ENCODE assay signal across 20 cellular contexts in genomic region chr6:125751334-125751916, GRCh38. TPM values are rescaled to one million over a fixed set of nuclear protein-coding genes. Genes with fewer than 3 reads are reported as not detected.
DNase-seq lines count a peak whose midpoint lies in the region; ATAC-seq, FAIRE-seq and TF ChIP-seq lines count a peak whose summit lies in the region.
"Had no signal": no experiment of that assay in that cellular context is flagged by ENCODE, and none has a peak within 500 bp of the region (broad histone marks: within the 10 kb centered on the region; RNA-seq: fewer than 3 reads in every experiment).

No MANE protein-coding gene starts in this region.

- no peak for ATAC-seq in GM23338
- ATAC-seq in stimulated activated memory B cell treated with anti-CD40 and anti-IgM and Interleukin-4, amounts not matched to agents 10 μg/mL and 1 μg/mL and 100 μg/mL, for 72 hours, result no peak

- no peaks in the 10 kb centered on the region for H3K36me3 ChIP-seq in GM23338 (ENCODE audit: insufficient read depth)
- no peaks in the 10 kb centered on the region for H3K36me3 ChIP-seq in adrenal gland (replicated peaks in 1 of 2)
- H3K36me3 ChIP-seq: thyroid gland had no signal

- peak overlapping the region; percentile 80 for H3K4me2 ChIP-seq in GM23338

- no peaks in the 10 kb centered on the region for H3K9me3 ChIP-seq in adrenal gland (replicated peaks in 1 of 3)
- H3K9me3 ChIP-seq: thyroid gland had no signal

- intact Hi-C loops in dorsolateral prefrontal cortex (cut with DNase I) (no loop called here), adrenal gland (cut with DNase I) (loop anchor here in 1 of 2 donors (5.0 kb wide), 1 partner anchor 439 kb away; no protein-coding TSS in a partner anchor)

- H3K4me3 Mint-ChIP-seq in GM23338, result peak overlapping the region; percentile 60
- H3K4me3 Mint-ChIP-seq in nephron, result peak overlapping the region; percentile 24 to 71 (median 66)
- no peak overlapping the region for H3K4me3 Mint-ChIP-seq in stimulated activated memory B cell treated with anti-CD40 and anti-IgM and Interleukin-4, amounts not matched to agents 10 μg/mL and 1 μg/mL and 100 μg/mL, for 72 hours

- H3K4me3 ChIP-seq in GM23338 (peak overlapping the region; percentile 66), dorsolateral prefrontal cortex (peak overlapping the region in 56 of 59 donors; percentile 9 to 91 (median 78)), adrenal gland (no peak overlapping the region)
- H3K4me3 ChIP-seq: thyroid gland had no signal

- no peaks in the 10 kb centered on the region for H3K9me2 ChIP-seq in GM23338 (ENCODE audit: insufficient read depth)

- H3K79me2 ChIP-seq in GM23338 (replicated peaks; ENCODE audit: insufficient read depth), result peaks cover 19% of the 10 kb centered on the region

- TF ChIP-seq CTCF in GM23338 (conservative IDR thresholded peaks at IDR 0.05; ENCODE audit: low read depth in 2 of 2) (no peak), dorsolateral prefrontal cortex (IDR thresholded peaks at IDR 0.05 in 54 of 56, conservative IDR thresholded peaks at IDR 0.05 in 2 of 56; ENCODE audit: low read depth in 1 of 56, partially characterized antibody in 56 of 56) (no peak), nephron (IDR thresholded peaks at IDR 0.05; ENCODE audit: unreplicated experiment in 3 of 3) (no peak), adrenal gland (IDR thresholded peaks at IDR 0.05) (no peak)

- H3F3A ChIP-seq in GM23338 (replicated peaks; ENCODE audit: low read depth), result 0 out of 2 replicates have a peak, but pooled peaks cover 11% of the 10 kb centered on the region

- TF ChIP-seq POLR2A in adrenal gland (IDR thresholded peaks at IDR 0.05), result no peak

- peaks cover 55% of the 10 kb centered on the region for H3K4me1 Mint-ChIP-seq in GM23338
- peaks cover 23% of the 10 kb centered on the region for H3K4me1 Mint-ChIP-seq in nephron
- peaks cover 43% of the 10 kb centered on the region for H3K4me1 Mint-ChIP-seq in stimulated activated memory B cell treated with anti-CD40 and anti-IgM and Interleukin-4, amounts not matched to agents 10 μg/mL and 1 μg/mL and 100 μg/mL, for 72 hours

- H3K9me3 Mint-ChIP-seq in GM23338 (no peaks in the 10 kb centered on the region; the same call in 2 of the 3 replicates), nephron (no peaks in the 10 kb centered on the region)
- no peaks in the 10 kb centered on the region for H3K9me3 Mint-ChIP-seq in stimulated activated memory B cell treated with anti-CD40 and anti-IgM and Interleukin-4, amounts not matched to agents 10 μg/mL and 1 μg/mL and 100 μg/mL, for 72 hours
- H3K9me3 Mint-ChIP-seq: activated CD4-positive, alpha-beta memory T cell treated with anti-CD3 and anti-CD28 coated beads, Interleukin-2, amount 10 ng/mL, durations not matched to agents 7 days and 5 days; activated naive CD8-positive, alpha-beta T cell treated with anti-CD3 and anti-CD28 coated beads, Interleukin-2, amount 10 ng/mL, durations not matched to agents 7 days and 5 days had no signal

- no peak for FAIRE-seq in GM19239 (lab: Jason Lieb, UNC)
- FAIRE-seq: GM12891, H54, small intestine had no signal

- 68 to 76% (median 70%) methylated on average over 6 of the region's 6 CpGs for WGBS in adrenal gland, 4 donors

- H3K27me3 ChIP-seq in GM23338 (ENCODE audit: insufficient read depth) (peaks cover 32% of the 10 kb centered on the region), dorsolateral prefrontal cortex (peaks cover 0 to 62% (median 13%) of the 10 kb centered on the region in 45 donors), adrenal gland (peaks cover 46% of the 10 kb centered on the region)
- H3K27me3 ChIP-seq: thyroid gland had no signal

- H3K27ac Mint-ChIP-seq in GM23338, result no peak overlapping the region
- H3K27ac Mint-ChIP-seq in nephron, result no peak overlapping the region
- no peak overlapping the region for H3K27ac Mint-ChIP-seq in stimulated activated memory B cell treated with anti-CD40 and anti-IgM and Interleukin-4, amounts not matched to agents 10 μg/mL and 1 μg/mL and 100 μg/mL, for 72 hours
- H3K27ac Mint-ChIP-seq: activated CD4-positive, alpha-beta memory T cell treated with anti-CD3 and anti-CD28 coated beads, Interleukin-2, amount 10 ng/mL, durations not matched to agents 7 days and 5 days; activated naive CD8-positive, alpha-beta T cell treated with anti-CD3 and anti-CD28 coated beads, Interleukin-2, amount 10 ng/mL, durations not matched to agents 7 days and 5 days had no signal

- no peaks in the 10 kb centered on the region for H4K20me1 ChIP-seq in GM23338 (replicated peaks; ENCODE audit: insufficient read depth)

- H3K36me3 Mint-ChIP-seq in GM23338 (ENCODE audit: low read depth), result peaks cover 24% of the 10 kb centered on the region
- H3K36me3 Mint-ChIP-seq in nephron (ENCODE audit: low read depth), result peaks cover 5% of the 10 kb centered on the region
- no peaks in the 10 kb centered on the region for H3K36me3 Mint-ChIP-seq in stimulated activated memory B cell treated with anti-CD40 and anti-IgM and Interleukin-4, amounts not matched to agents 10 μg/mL and 1 μg/mL and 100 μg/mL, for 72 hours
- H3K36me3 Mint-ChIP-seq: activated naive CD8-positive, alpha-beta T cell treated with anti-CD3 and anti-CD28 coated beads, Interleukin-2, amount 10 ng/mL, durations not matched to agents 7 days and 5 days had no signal

- no peak overlapping the region for H2AFZ ChIP-seq in GM23338

- H3K27ac ChIP-seq in GM23338 (ENCODE audit: low read depth) (no peak overlapping the region), dorsolateral prefrontal cortex (peak overlapping the region in 55 of 59 donors; percentile 4 to 98 (median 91)), adrenal gland (no peak overlapping the region)
- H3K27ac ChIP-seq: thyroid gland had no signal

- DNase-seq in GM23338 (ENCODE audit: low spot score), result peak; percentile 46
- peak; percentile 10 for DNase-seq in NCI-H2029 (lab: John Stamatoyannopoulos, UW)
- no peak for DNase-seq in dorsolateral prefrontal cortex
- DNase-seq in GM19239 (ENCODE audit: insufficient read length, low spot score), result no peak
- no peak for DNase-seq in iPS-NIHi7 (ENCODE audit: extremely low spot score)
- no peak for DNase-seq in adrenal gland
- DNase-seq: activated CD4-positive, alpha-beta memory T cell treated with anti-CD3 and anti-CD28 coated beads, Interleukin-2, amount 10 ng/mL, durations not matched to agents 7 days and 5 days; activated naive CD8-positive, alpha-beta T cell treated with anti-CD3 and anti-CD28 coated beads, Interleukin-2, amount 10 ng/mL, durations not matched to agents 7 days and 5 days; activated T-cell treated with anti-CD3 and anti-CD28 coated beads, Interleukin-2, amount 50 U/mL, for 48 hours; cerebellar nuclear complex; islet precursor cell; NCI-H2107; NCI-H748 treated with DMSO at 0.1 percent for 48 hours; small intestine; thyroid gland had no signal

- peaks cover 41% of the 10 kb centered on the region for H3K4me1 ChIP-seq in GM23338 (ENCODE audit: insufficient read depth)
- peaks cover 5 to 32% of the 10 kb centered on the region in 2 donors for H3K4me1 ChIP-seq in adrenal gland (replicated peaks in 1 of 2)
- H3K4me1 ChIP-seq: thyroid gland had no signal

- H3K27me3 Mint-ChIP-seq in GM23338 (ENCODE audit: insufficient read depth, low read depth, poor library complexity) (peaks cover 32% of the 10 kb centered on the region), nephron (ENCODE audit: low read depth) (peaks cover 59% of the 10 kb centered on the region)
- H3K27me3 Mint-ChIP-seq in stimulated activated memory B cell treated with anti-CD40 and anti-IgM and Interleukin-4, amounts not matched to agents 10 μg/mL and 1 μg/mL and 100 μg/mL, for 72 hours, result peaks cover 62% of the 10 kb centered on the region

TF ChIP-seq in GM23338, 12 proteins besides CTCF, POLR2A, EP300 and RAD21:
- TF ChIP-seq, protein P1, sequence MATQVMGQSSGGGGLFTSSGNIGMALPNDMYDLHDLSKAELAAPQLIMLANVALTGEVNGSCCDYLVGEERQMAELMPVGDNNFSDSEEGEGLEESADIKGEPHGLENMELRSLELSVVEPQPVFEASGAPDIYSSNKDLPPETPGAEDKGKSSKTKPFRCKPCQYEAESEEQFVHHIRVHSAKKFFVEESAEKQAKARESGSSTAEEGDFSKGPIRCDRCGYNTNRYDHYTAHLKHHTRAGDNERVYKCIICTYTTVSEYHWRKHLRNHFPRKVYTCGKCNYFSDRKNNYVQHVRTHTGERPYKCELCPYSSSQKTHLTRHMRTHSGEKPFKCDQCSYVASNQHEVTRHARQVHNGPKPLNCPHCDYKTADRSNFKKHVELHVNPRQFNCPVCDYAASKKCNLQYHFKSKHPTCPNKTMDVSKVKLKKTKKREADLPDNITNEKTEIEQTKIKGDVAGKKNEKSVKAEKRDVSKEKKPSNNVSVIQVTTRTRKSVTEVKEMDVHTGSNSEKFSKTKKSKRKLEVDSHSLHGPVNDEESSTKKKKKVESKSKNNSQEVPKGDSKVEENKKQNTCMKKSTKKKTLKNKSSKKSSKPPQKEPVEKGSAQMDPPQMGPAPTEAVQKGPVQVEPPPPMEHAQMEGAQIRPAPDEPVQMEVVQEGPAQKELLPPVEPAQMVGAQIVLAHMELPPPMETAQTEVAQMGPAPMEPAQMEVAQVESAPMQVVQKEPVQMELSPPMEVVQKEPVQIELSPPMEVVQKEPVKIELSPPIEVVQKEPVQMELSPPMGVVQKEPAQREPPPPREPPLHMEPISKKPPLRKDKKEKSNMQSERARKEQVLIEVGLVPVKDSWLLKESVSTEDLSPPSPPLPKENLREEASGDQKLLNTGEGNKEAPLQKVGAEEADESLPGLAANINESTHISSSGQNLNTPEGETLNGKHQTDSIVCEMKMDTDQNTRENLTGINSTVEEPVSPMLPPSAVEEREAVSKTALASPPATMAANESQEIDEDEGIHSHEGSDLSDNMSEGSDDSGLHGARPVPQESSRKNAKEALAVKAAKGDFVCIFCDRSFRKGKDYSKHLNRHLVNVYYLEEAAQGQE (IDR thresholded peaks at IDR 0.05; ENCODE audit: unreplicated experiment), result no peak
- TF ChIP-seq NANOG (IDR thresholded peaks at IDR 0.05; ENCODE audit: borderline replicate concordance), result peak; percentile 63

RNA-seq across cellular contexts. Expression of gene HEY2, which starts 2.0 kb away (rescaled TPM):
- 3.7 and 4.3 TPM in 2 replicates for total RNA-seq in GM23338 (2014; rRNA removed; shearing (Covaris generic))
- polyA plus RNA-seq in GM23338 (2016; fragmentation: Nextera tagmentation; extraction: Ambion mirVana), result 7.7 and 8.5 TPM in 2 replicates
- 10 to 100 TPM in 16 of 120 experiments, 1 to 10 TPM in 104; 3.3 to 16.5 (median 7.2) TPM for total RNA-seq in dorsolateral prefrontal cortex
- total RNA-seq in adrenal gland, result 1 to 10 TPM in 5 of 8 donors, under 1 TPM in 2, not detected in 1; 0.60 to 1.8 (median 1.0) TPM
- 1 to 10 TPM in 2 of 3 donors, under 1 TPM in 1; 0.46 to 2.1 (median 1.4) TPM for polyA plus RNA-seq in adrenal gland
- total RNA-seq: activated CD4-positive, alpha-beta memory T cell treated with anti-CD3 and anti-CD28 coated beads, Interleukin-2, amount 10 ng/mL, durations not matched to agents 7 days and 5 days; G401 had no signal

RNA-seq across cellular contexts. Expression of gene NCOA7, which starts 39.3 kb away (rescaled TPM):
- total RNA-seq in GM23338 (2014; rRNA removed; shearing (Covaris generic)), result 9.3 and 14.8 TPM in 2 replicates
- polyA plus RNA-seq in GM23338 (2016; fragmentation: Nextera tagmentation; extraction: Ambion mirVana), result 15.7 and 17.1 TPM in 2 replicates
- total RNA-seq in dorsolateral prefrontal cortex, result 100 to 1,000 TPM in 118 of 120 experiments, 10 to 100 TPM in 2; 63.5 to 252 (median 193) TPM
- 100 to 1,000 TPM in 4 of 8 donors, 10 to 100 TPM in 4; 51.2 to 180 (median 95.1) TPM for total RNA-seq in adrenal gland
- polyA plus RNA-seq in adrenal gland, result 10 to 100 TPM; 24.5 to 77.9 (median 53.0) TPM

Comparison
In these comparisons a context has a peak if more than half of its experiments do, and no peak if none do; other contexts are left out.
1. DNase-seq: peak in GM23338 (single experiment) and NCI-H2029 (single experiment); none in dorsolateral prefrontal cortex (0 of 10), GM19239 (single experiment), iPS-NIHi7 (single experiment) and adrenal gland (0 of 7).
2. H3K27ac ChIP-seq: peak in dorsolateral prefrontal cortex (55 of 59); none in GM23338 (single experiment) and adrenal gland (0 of 5).
3. H3K4me3 ChIP-seq: peak in GM23338 (single experiment) and dorsolateral prefrontal cortex (56 of 59); none in adrenal gland (0 of 4).